In genomic region chr9:81814404-81814793, GRCh38 we compare ENCODE assay signal across 15 cellular contexts.
DNase-seq lines count a peak whose midpoint lies in the region; ATAC-seq and TF ChIP-seq lines count a peak whose summit lies in the region.
"Had no signal": no experiment of that assay in that cellular context is flagged by ENCODE, and none has a peak within 500 bp of the region (broad histone marks: within the 10 kb centered on the region; RNA-seq: fewer than 3 reads in every experiment).

No MANE protein-coding gene starts in this region.

- H3K36me3 ChIP-seq in OCI-LY7 (ENCODE audit: insufficient read depth, low read length) (no peaks in the 10 kb centered on the region), lower lobe of right lung (no peaks in the 10 kb centered on the region), adrenal gland (replicated peaks in 1 of 2) (no peaks in the 10 kb centered on the region)
- H3K36me3 ChIP-seq: upper lobe of right lung had no signal

- H3K4me1 ChIP-seq in OCI-LY7 (ENCODE audit: insufficient read depth, low read length, poor library complexity, severe bottlenecking) (peaks cover 18% of the 10 kb centered on the region), lower lobe of right lung (peaks cover 19% of the 10 kb centered on the region), adrenal gland (replicated peaks in 1 of 2) (peaks cover 0 to 4% of the 10 kb centered on the region in 2 donors)
- H3K4me1 ChIP-seq: upper lobe of right lung had no signal

- peaks cover 15% of the 10 kb centered on the region for H3K4me1 Mint-ChIP-seq in activated naive CD4-positive, alpha-beta T cell treated with anti-CD3 and anti-CD28 coated beads, Interleukin-2, amount 10 ng/mL, durations not matched to agents 7 days and 5 days

- peak overlapping the region; percentile 16 for H3K27ac ChIP-seq in OCI-LY7 (ENCODE audit: low read depth, low read length, poor library complexity, severe bottlenecking)
- H3K27ac ChIP-seq in lower lobe of right lung, result peak overlapping the region; percentile 6
- peak overlapping the region in 1 of 5 donors; percentile 10 for H3K27ac ChIP-seq in adrenal gland
- H3K27ac ChIP-seq: PC-9, upper lobe of right lung had no signal

- H3K27me3 Mint-ChIP-seq in activated naive CD4-positive, alpha-beta T cell treated with anti-CD3 and anti-CD28 coated beads, Interleukin-2, amount 10 ng/mL, durations not matched to agents 7 days and 5 days, result no peaks in the 10 kb centered on the region
- H3K27me3 Mint-ChIP-seq: activated naive CD8-positive, alpha-beta T cell treated with anti-CD3 and anti-CD28 coated beads for 36 hours; central memory CD8-positive, alpha-beta T cell had no signal

- no peak overlapping the region for H3K4me3 Mint-ChIP-seq in activated naive CD4-positive, alpha-beta T cell treated with anti-CD3 and anti-CD28 coated beads, Interleukin-2, amount 10 ng/mL, durations not matched to agents 7 days and 5 days
- H3K4me3 Mint-ChIP-seq: activated naive CD8-positive, alpha-beta T cell treated with anti-CD3 and anti-CD28 coated beads for 36 hours; central memory CD8-positive, alpha-beta T cell; WTC11 had no signal

- H3K9me3 ChIP-seq in OCI-LY7 (ENCODE audit: low read length) (no peaks in the 10 kb centered on the region), lower lobe of right lung (no peaks in the 10 kb centered on the region), adrenal gland (replicated peaks in 1 of 3) (no peaks in the 10 kb centered on the region)
- H3K9me3 ChIP-seq: upper lobe of right lung had no signal

- H3K9me3 Mint-ChIP-seq in activated naive CD4-positive, alpha-beta T cell treated with anti-CD3 and anti-CD28 coated beads, Interleukin-2, amount 10 ng/mL, durations not matched to agents 7 days and 5 days, result no peaks in the 10 kb centered on the region
- H3K9me3 Mint-ChIP-seq: activated naive CD8-positive, alpha-beta T cell treated with anti-CD3 and anti-CD28 coated beads for 36 hours had no signal

- H3K27ac Mint-ChIP-seq in activated naive CD4-positive, alpha-beta T cell treated with anti-CD3 and anti-CD28 coated beads, Interleukin-2, amount 10 ng/mL, durations not matched to agents 7 days and 5 days, result peak overlapping the region; percentile 19
- H3K27ac Mint-ChIP-seq: activated naive CD8-positive, alpha-beta T cell treated with anti-CD3 and anti-CD28 coated beads for 36 hours had no signal

- CTCF ChIA-PET in activated naive CD4-positive, alpha-beta T cell treated with anti-CD3 and anti-CD28 coated beads, Interleukin-2, amount 10 ng/mL, durations not matched to agents 7 days and 5 days (lab: Charles Lee), result no interaction called here
- CTCF ChIA-PET in OCI-LY7 (lab: Charles Lee; ENCODE audit: unreplicated experiment), result no interaction called here

- no peak for ATAC-seq in lower lobe of right lung
- no peak for ATAC-seq in GM21737 (IDR thresholded peaks at IDR 0.05; ENCODE audit: unreplicated experiment)
- ATAC-seq in HG03565 (IDR thresholded peaks at IDR 0.05; ENCODE audit: unreplicated experiment), result no peak
- ATAC-seq: K562, upper lobe of right lung had no signal

- no peaks in the 10 kb centered on the region for H3K9me2 ChIP-seq in OCI-LY7 (ENCODE audit: insufficient read depth, low read length)

- no peak overlapping the region for H2AFZ ChIP-seq in OCI-LY7 (ENCODE audit: low read length)
- H2AFZ ChIP-seq: PC-9 had no signal

- no peaks in the 10 kb centered on the region for H3K79me2 ChIP-seq in OCI-LY7 (ENCODE audit: insufficient read depth, low read depth, low read length)

- intact Hi-C loops in OCI-LY7 (cut with micrococcal nuclease; ENCODE audit: unreplicated experiment), result no loop called here
- intact Hi-C loops in lower lobe of right lung (cut with DNase I), result no loop called here
- intact Hi-C loops in adrenal gland (cut with DNase I), result no loop called here

- no peaks in the 10 kb centered on the region for H4K20me1 ChIP-seq in OCI-LY7 (ENCODE audit: insufficient read depth, low read length)

- no peak for TF ChIP-seq CTCF in OCI-LY7 (conservative IDR thresholded peaks at IDR 0.05; ENCODE audit: low read length)
- no peak for TF ChIP-seq CTCF in lower lobe of right lung (IDR thresholded peaks at IDR 0.05)
- no peak for TF ChIP-seq CTCF in adrenal gland (IDR thresholded peaks at IDR 0.05)

- TF ChIP-seq POLR2A in adrenal gland (IDR thresholded peaks at IDR 0.05), result no peak

- H3K27me3 ChIP-seq in lower lobe of right lung (ENCODE audit: low read depth) (no peaks in the 10 kb centered on the region), adrenal gland (no peaks in the 10 kb centered on the region)
- H3K27me3 ChIP-seq: upper lobe of right lung had no signal

- no TSS peak for BruUV-seq in OCI-LY7 (replicated peaks; lab: Mats Ljungman, UMichigan)

- no peak for DNase-seq in activated naive CD4-positive, alpha-beta T cell treated with anti-CD3 and anti-CD28 coated beads, Interleukin-2, amount 10 ng/mL, durations not matched to agents 7 days and 5 days
- DNase-seq in activated naive CD4-positive, alpha-beta T cell (lab: John Stamatoyannopoulos, UW), result no peak
- DNase-seq in OCI-LY7 (ENCODE audit: low spot score) (no peak), lower lobe of right lung (no peak), cerebellar cortex (ENCODE audit: low spot score) (no peak), adrenal gland (no peak)
- DNase-seq: activated naive CD8-positive, alpha-beta T cell treated with anti-CD3 and anti-CD28 coated beads for 36 hours; NCI-H510A; upper lobe of right lung had no signal

- POLR2A ChIA-PET in OCI-LY7 (lab: Charles Lee), result no interaction called here

- H3K4me3 ChIP-seq in OCI-LY7 (ENCODE audit: low read depth, low read length, poor library complexity, severe bottlenecking), result no peak overlapping the region
- no peak overlapping the region for H3K4me3 ChIP-seq in lower lobe of right lung
- no peak overlapping the region for H3K4me3 ChIP-seq in adrenal gland
- H3K4me3 ChIP-seq: K562, PC-9, upper lobe of right lung had no signal

- H3K36me3 Mint-ChIP-seq in activated naive CD4-positive, alpha-beta T cell treated with anti-CD3 and anti-CD28 coated beads, Interleukin-2, amount 10 ng/mL, durations not matched to agents 7 days and 5 days, result no peaks in the 10 kb centered on the region
- H3K36me3 Mint-ChIP-seq: activated naive CD8-positive, alpha-beta T cell treated with anti-CD3 and anti-CD28 coated beads for 36 hours had no signal

- peak overlapping the region; percentile 47 for H3K4me2 ChIP-seq in OCI-LY7 (ENCODE audit: low read length)
- H3K4me2 ChIP-seq: PC-9 had no signal
